ENCODE assay signal across 21 cellular contexts in genomic region chr7:40597517-40597916, GRCh38.
"Had no signal": no experiment of that assay in that cellular context is flagged by ENCODE, and none has a peak within 500 bp of the region (broad histone marks: within the 10 kb centered on the region; RNA-seq: fewer than 3 reads in every experiment).

No MANE protein-coding gene starts in this region.

- H3K4me3 ChIP-seq: coronary artery, gastrocnemius medialis, left lung, lower lobe of right lung, right atrium auricular region, sigmoid colon, skin epidermis had no signal

- H3K27ac ChIP-seq: coronary artery, gastrocnemius medialis, left lung, lower lobe of right lung, right atrium auricular region, sigmoid colon, skin epidermis had no signal

- H3K4me3 Mint-ChIP-seq: naive B cell; nephron progenitor cell; stimulated activated naive B cell treated with anti-CD40 and anti-IgM and Interleukin-4, amounts not matched to agents 10 μg/mL and 1 μg/mL and 100 μg/mL, for 72 hours; stimulated activated naive CD8-positive, alpha-beta T cell treated with anti-CD3 and anti-CD28 coated beads, Interleukin-15, amount 100 ng/mL, for 72 hours had no signal

- H3K27me3 ChIP-seq: gastrocnemius medialis, left lung, neutrophil, right atrium auricular region, sigmoid colon had no signal

- H3K9me3 Mint-ChIP-seq: stimulated activated naive CD8-positive, alpha-beta T cell treated with anti-CD3 and anti-CD28 coated beads, Interleukin-15, amount 100 ng/mL, for 72 hours had no signal

- DNase-seq: effector CD4-positive, alpha-beta T cell; gastrocnemius medialis; glutamatergic neuron; islet precursor cell; left lung; lower lobe of right lung; mesenchymal stem cell; naive B cell; nephron progenitor cell; posterior cingulate gyrus; sigmoid colon; stimulated activated CD4-positive, alpha-beta T cell treated with anti-CD3 and anti-CD28 coated beads, Interleukin-2, amount 100 ng/mL, for 24 hours; stimulated activated CD4-positive, alpha-beta T cell treated with anti-CD3 and anti-CD28 coated beads, Interleukin-4, amount 100 ng/mL, for 4 hours; stimulated activated naive B cell treated with anti-CD40 and anti-IgM and Interleukin-4, amounts not matched to agents 10 μg/mL and 1 μg/mL and 100 μg/mL, for 72 hours; stimulated activated naive CD8-positive, alpha-beta T cell treated with anti-CD3 and anti-CD28 coated beads, Interleukin-15, amount 100 ng/mL, for 72 hours; trophoblast cell had no signal

- H3K36me3 Mint-ChIP-seq: naive B cell; stimulated activated naive B cell treated with anti-CD40 and anti-IgM and Interleukin-4, amounts not matched to agents 10 μg/mL and 1 μg/mL and 100 μg/mL, for 72 hours had no signal

- ATAC-seq: esophagus mucosa; gastrocnemius medialis; left lung; lower lobe of right lung; stimulated activated naive B cell treated with anti-CD40 and anti-IgM and Interleukin-4, amounts not matched to agents 10 μg/mL and 1 μg/mL and 100 μg/mL, for 72 hours; stimulated activated naive CD8-positive, alpha-beta T cell treated with anti-CD3 and anti-CD28 coated beads, Interleukin-15, amount 100 ng/mL, for 72 hours had no signal

- H3K27me3 Mint-ChIP-seq: stimulated activated naive B cell treated with anti-CD40 and anti-IgM and Interleukin-4, amounts not matched to agents 10 μg/mL and 1 μg/mL and 100 μg/mL, for 72 hours had no signal

- H3K4me1 Mint-ChIP-seq: nephron progenitor cell had no signal

- H3K27ac Mint-ChIP-seq: naive B cell; nephron progenitor cell; stimulated activated naive B cell treated with anti-CD40 and anti-IgM and Interleukin-4, amounts not matched to agents 10 μg/mL and 1 μg/mL and 100 μg/mL, for 72 hours; stimulated activated naive CD8-positive, alpha-beta T cell treated with anti-CD3 and anti-CD28 coated beads, Interleukin-15, amount 100 ng/mL, for 72 hours had no signal
